ENCODE assay signal across 8 cellular contexts in the genomic region with DNA sequence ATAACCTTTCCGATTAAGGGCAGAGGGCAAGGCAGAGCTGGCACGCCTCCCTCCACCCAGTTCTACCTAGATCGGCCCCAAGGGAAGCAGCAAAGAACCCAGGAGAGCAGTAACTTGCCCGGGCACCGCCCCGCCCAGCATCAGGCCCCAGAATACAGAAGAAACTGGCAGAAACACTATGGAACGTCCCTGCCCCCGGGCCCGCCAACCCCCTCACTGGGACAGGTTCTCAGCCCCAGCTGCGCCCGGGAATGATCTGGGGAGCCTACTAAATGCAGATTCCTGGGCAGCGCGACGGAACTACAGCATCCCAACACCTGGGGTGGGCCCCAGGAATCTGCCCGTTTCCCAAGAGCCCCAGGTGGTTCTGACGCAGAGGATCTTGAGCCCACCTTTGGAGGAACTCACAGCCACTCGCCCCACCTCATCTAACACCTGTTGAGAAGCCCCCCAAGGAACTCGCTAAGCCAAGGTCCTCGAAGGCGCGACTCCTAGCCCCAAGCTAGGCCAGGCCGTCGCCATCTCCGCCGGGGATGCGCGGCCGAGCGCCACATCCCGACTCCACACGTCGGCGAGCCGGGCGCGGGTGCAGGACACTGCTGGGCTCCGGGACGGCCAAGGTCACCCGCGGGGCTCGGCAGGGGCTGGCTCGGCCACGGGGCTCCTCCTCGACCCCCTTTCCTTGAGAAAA. TPM values are rescaled to one million over a fixed set of nuclear protein-coding genes. Genes with fewer than 3 reads are reported as not detected.
DNase-seq lines count a peak whose midpoint lies in the region; ATAC-seq and TF ChIP-seq lines count a peak whose summit lies in the region.

No MANE protein-coding gene starts in this region.

- H3K27ac ChIP-seq in HL-60 (replicated peaks) (no peak overlapping the region; the same call in 1 of the 2 replicates), breast epithelium (peak overlapping the region; percentile 91), substantia nigra (ENCODE audit: low read depth, low read length, poor library complexity, severe bottlenecking) (peak overlapping the region; percentile 98)

- CTCF ChIA-PET in AG04449 (lab: Yijun Ruan, JAX), result interaction anchor here (1.6 to 5.7 kb wide), 4 partner anchors 11 to 87 kb away, joined by 6 to 44 read pairs (median 8); partner anchors contain the start of gene MGRN1

- POLR2A ChIA-PET in AG04449 (lab: Yijun Ruan, JAX), result no interaction called here

- no peak for ATAC-seq in HG02678 (IDR thresholded peaks at IDR 0.05; ENCODE audit: unreplicated experiment)
- no peak for ATAC-seq in HG02571 (IDR thresholded peaks at IDR 0.05; ENCODE audit: unreplicated experiment)

- TF ChIP-seq CTCF in AG04449 (IDR thresholded peaks at IDR 0.05; ENCODE audit: insufficient read depth, low read length, missing control alignments), result no peak
- no peak for TF ChIP-seq CTCF in HL-60 (IDR thresholded peaks at IDR 0.05; ENCODE audit: insufficient read depth, low read length)
- no peak for TF ChIP-seq CTCF in breast epithelium (IDR thresholded peaks at IDR 0.05)

- H3K4me3 ChIP-seq in AG04449 (ENCODE audit: low read depth, low read length) (peak overlapping the region; percentile 82), HL-60 (replicated peaks; ENCODE audit: insufficient read depth, low read length) (peak overlapping the region; percentile 64), breast epithelium (peak overlapping the region; percentile 85 to 91 (median 86))

- DNase-seq in AG04449 (ENCODE audit: low read depth, low spot score), result no peak
- DNase-seq in HL-60 (ENCODE audit: low read depth in 1 of 2, low spot score in 1 of 2), result no peak
- peak in 1 of 2 donors; percentile 35 for DNase-seq in breast epithelium (ENCODE audit: low spot score in 2 of 2)
- DNase-seq in left kidney (ENCODE audit: low read depth, low spot score), result peak; percentile 34
- DNase-seq in substantia nigra (lab: John Stamatoyannopoulos, UW), result peak in 14 of 49 donors; percentile 22 to 70 (median 43)
- DNase-seq in hippocampal formation (lab: John Stamatoyannopoulos, UW), result no peak

- intact Hi-C loops in breast epithelium (cut with DNase I; ENCODE audit: low total_unique reads), result no loop called here

- H3K27me3 ChIP-seq in HL-60 (ENCODE audit: insufficient read depth, poor library complexity, severe bottlenecking) (no peaks in the 10 kb centered on the region), breast epithelium (no peaks in the 10 kb centered on the region)

- H3K36me3 ChIP-seq in breast epithelium, result no peaks in the 10 kb centered on the region

- TF ChIP-seq POLR2A in breast epithelium (IDR thresholded peaks at IDR 0.05), result no peak

- H3K9me3 ChIP-seq in breast epithelium, result peaks cover 0 to 5% of the 10 kb centered on the region in 2 donors

- H3K4me1 ChIP-seq in breast epithelium, result no peaks in the 10 kb centered on the region

RNA-seq across cellular contexts. Expression of gene CDIP1, which starts 1.1 kb away (rescaled TPM):
- 1 to 10 TPM; 9.1 to 9.9 (median 9.5) TPM for total RNA-seq in breast epithelium

RNA-seq across cellular contexts. Expression of gene C16orf96, which starts 18.6 kb away (rescaled TPM):
- not detected for total RNA-seq in breast epithelium
